ENCODE assay signal across 12 cellular contexts in the genomic region with DNA sequence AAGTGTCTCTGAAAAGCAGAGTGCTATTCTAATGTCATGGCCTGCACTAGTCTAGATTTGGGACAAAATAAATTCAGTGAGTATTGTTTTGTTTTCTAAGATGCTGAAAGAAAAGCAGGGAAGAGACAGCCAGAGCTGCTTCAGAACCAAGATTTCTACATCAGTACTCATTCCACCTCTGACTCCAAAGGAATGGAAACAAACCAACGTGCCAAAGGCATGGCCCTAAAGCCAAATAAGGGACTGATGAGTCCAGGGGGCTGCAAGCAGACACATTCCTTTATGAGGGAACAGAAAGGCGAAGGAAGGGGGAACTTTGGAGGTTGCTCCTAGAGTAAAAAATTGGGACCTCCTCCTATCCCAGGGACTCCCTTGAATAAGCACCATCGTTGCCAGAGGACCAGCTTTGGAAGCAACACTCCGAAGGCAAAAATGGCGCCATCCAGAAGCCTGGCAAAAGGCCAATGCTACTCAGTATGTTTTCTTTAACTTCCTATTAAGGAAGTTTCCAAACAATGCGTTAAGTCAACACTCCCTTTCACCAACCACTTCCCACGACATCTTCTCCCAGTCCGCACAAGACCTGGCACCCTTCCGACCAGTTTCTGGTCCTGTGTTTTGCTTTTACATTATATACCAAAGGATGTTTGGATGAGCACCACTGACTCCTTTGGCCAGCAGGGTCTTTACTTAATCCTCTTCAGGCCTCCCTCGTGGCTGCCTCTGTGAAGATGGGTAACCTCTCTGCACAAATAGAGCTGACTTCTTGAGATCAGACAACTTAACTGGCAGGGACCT. TPM values are rescaled to one million over a fixed set of nuclear protein-coding genes. Genes with fewer than 3 reads are reported as not detected.
DNase-seq lines count a peak whose midpoint lies in the region; ATAC-seq and TF ChIP-seq lines count a peak whose summit lies in the region.
"Had no signal": no experiment of that assay in that cellular context is flagged by ENCODE, and none has a peak within 500 bp of the region (broad histone marks: within the 10 kb centered on the region; RNA-seq: fewer than 3 reads in every experiment).

No MANE protein-coding gene starts in this region.

- H3K9me3 ChIP-seq in testis = no peaks in the 10 kb centered on the region
- H3K9me3 ChIP-seq: BLaER1, thoracic aorta had no signal

- 58 to 67% methylated on average over 10 of the region's 10 CpGs for WGBS in testis, 2 donors

- peaks cover 65% of the 10 kb centered on the region for H3K36me3 Mint-ChIP-seq in activated CD8-positive, alpha-beta T cell treated with anti-CD3 and anti-CD28 coated beads, Interleukin-2, amount 10 ng/mL, durations not matched to agents 7 days and 5 days (ENCODE audit: low read depth)

- H3K27ac Mint-ChIP-seq in activated CD8-positive, alpha-beta T cell treated with anti-CD3 and anti-CD28 coated beads, Interleukin-2, amount 10 ng/mL, durations not matched to agents 7 days and 5 days = peak overlapping the region; percentile 77

- H3K27ac ChIP-seq in testis = peak overlapping the region in 1 of 2 donors; percentile 19
- H3K27ac ChIP-seq: BLaER1, thoracic aorta had no signal

- H3K27me3 ChIP-seq in testis = no peaks in the 10 kb centered on the region
- H3K27me3 ChIP-seq: BLaER1 had no signal

- peak overlapping the region; percentile 43 for H3K4me3 Mint-ChIP-seq in activated CD8-positive, alpha-beta T cell treated with anti-CD3 and anti-CD28 coated beads, Interleukin-2, amount 10 ng/mL, durations not matched to agents 7 days and 5 days

- no peak for TF ChIP-seq POLR2A in testis (IDR thresholded peaks at IDR 0.05)

- H3K27me3 Mint-ChIP-seq in activated CD8-positive, alpha-beta T cell treated with anti-CD3 and anti-CD28 coated beads, Interleukin-2, amount 10 ng/mL, durations not matched to agents 7 days and 5 days (ENCODE audit: low read depth) = no peaks in the 10 kb centered on the region

- peaks cover 5% of the 10 kb centered on the region for H3K4me1 ChIP-seq in testis

- ATAC-seq in activated CD8-positive, alpha-beta T cell treated with anti-CD3 and anti-CD28 coated beads, Interleukin-2, amount 10 ng/mL, durations not matched to agents 7 days and 5 days = peak; percentile 42
- ATAC-seq in SK-N-SH treated with all-trans-retinoic acid at 6 μM for 48 hours (no peak), HG03139 (IDR thresholded peaks at IDR 0.05; ENCODE audit: unreplicated experiment) (no peak), GM18907 (IDR thresholded peaks at IDR 0.05; ENCODE audit: unreplicated experiment) (no peak)

- H3K36me3 ChIP-seq in testis (ENCODE audit: low read depth, missing control alignments) = no peaks in the 10 kb centered on the region
- H3K36me3 ChIP-seq: BLaER1, thoracic aorta had no signal

- DNase-seq in activated naive CD4-positive, alpha-beta T cell treated with Interleukin-2 at 50 U/mL for 16 hours = peak; percentile 40
- DNase-seq in activated naive CD4-positive, alpha-beta T cell treated with anti-CD3 and anti-CD28 coated beads, Interleukin-2, amount 50 U/mL, for 16 hours = no peak
- DNase-seq in activated CD8-positive, alpha-beta T cell treated with anti-CD3 and anti-CD28 coated beads, Interleukin-2, amount 10 ng/mL, durations not matched to agents 7 days and 5 days = peak; percentile 42
- peak; percentile 40 for DNase-seq in fibroblast of peridontal ligament (ENCODE audit: extremely low read depth)
- peak; percentile 25 for DNase-seq in testis
- DNase-seq: cortex of kidney, islet precursor cell had no signal

- POLR2A ChIA-PET in activated CD8-positive, alpha-beta T cell treated with anti-CD3 and anti-CD28 coated beads, Interleukin-2, amount 10 ng/mL, durations not matched to agents 7 days and 5 days (lab: Charles Lee) = interaction anchor here (1.0 kb wide), 1 partner anchor 26 kb away, joined by 3 read pairs; no protein-coding TSS in a partner anchor

- TF ChIP-seq CTCF in testis (IDR thresholded peaks at IDR 0.05) = no peak

- H3K9me3 Mint-ChIP-seq in activated CD8-positive, alpha-beta T cell treated with anti-CD3 and anti-CD28 coated beads, Interleukin-2, amount 10 ng/mL, durations not matched to agents 7 days and 5 days (ENCODE audit: insufficient read depth) = no peaks in the 10 kb centered on the region

- no peak overlapping the region for H3K4me3 ChIP-seq in testis
- H3K4me3 ChIP-seq: BLaER1, thoracic aorta had no signal

- CTCF ChIA-PET in activated CD8-positive, alpha-beta T cell treated with anti-CD3 and anti-CD28 coated beads, Interleukin-2, amount 10 ng/mL, durations not matched to agents 7 days and 5 days (lab: Charles Lee) = no interaction called here

- H3K4me1 Mint-ChIP-seq in activated CD8-positive, alpha-beta T cell treated with anti-CD3 and anti-CD28 coated beads, Interleukin-2, amount 10 ng/mL, durations not matched to agents 7 days and 5 days (ENCODE audit: low read depth) = peaks cover 100% of the 10 kb centered on the region

- intact Hi-C loops in testis (cut with DNase I; ENCODE audit: low total_unique reads) = no loop called here

TF ChIP-seq in SK-N-SH treated with all-trans-retinoic acid at 6 μM for 48 hours, 23 proteins besides CTCF, POLR2A, EP300 and RAD21 (continues in another document):
- TF ChIP-seq, protein P1, sequence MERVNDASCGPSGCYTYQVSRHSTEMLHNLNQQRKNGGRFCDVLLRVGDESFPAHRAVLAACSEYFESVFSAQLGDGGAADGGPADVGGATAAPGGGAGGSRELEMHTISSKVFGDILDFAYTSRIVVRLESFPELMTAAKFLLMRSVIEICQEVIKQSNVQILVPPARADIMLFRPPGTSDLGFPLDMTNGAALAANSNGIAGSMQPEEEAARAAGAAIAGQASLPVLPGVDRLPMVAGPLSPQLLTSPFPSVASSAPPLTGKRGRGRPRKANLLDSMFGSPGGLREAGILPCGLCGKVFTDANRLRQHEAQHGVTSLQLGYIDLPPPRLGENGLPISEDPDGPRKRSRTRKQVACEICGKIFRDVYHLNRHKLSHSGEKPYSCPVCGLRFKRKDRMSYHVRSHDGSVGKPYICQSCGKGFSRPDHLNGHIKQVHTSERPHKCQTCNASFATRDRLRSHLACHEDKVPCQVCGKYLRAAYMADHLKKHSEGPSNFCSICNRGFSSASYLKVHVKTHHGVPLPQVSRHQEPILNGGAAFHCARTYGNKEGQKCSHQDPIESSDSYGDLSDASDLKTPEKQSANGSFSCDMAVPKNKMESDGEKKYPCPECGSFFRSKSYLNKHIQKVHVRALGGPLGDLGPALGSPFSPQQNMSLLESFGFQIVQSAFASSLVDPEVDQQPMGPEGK (CRISPR knock-in tag; IDR thresholded peaks at IDR 0.05; ENCODE audit: borderline replicate concordance) = no peak
- TF ChIP-seq ARNTL (CRISPR knock-in tag; IDR thresholded peaks at IDR 0.05; ENCODE audit: borderline replicate concordance, low read depth) (no peak), GLIS3 (CRISPR knock-in tag; IDR thresholded peaks at IDR 0.05) (no peak), ZC3H10 (CRISPR knock-in tag; IDR thresholded peaks at IDR 0.05) (no peak), BACH2 (CRISPR knock-in tag; IDR thresholded peaks at IDR 0.05; ENCODE audit: borderline replicate concordance) (no peak), CSDC2 (CRISPR knock-in tag; IDR thresholded peaks at IDR 0.05) (no peak), PPARA (CRISPR knock-in tag; IDR thresholded peaks at IDR 0.05; ENCODE audit: borderline replicate concordance) (no peak), TOX (CRISPR knock-in tag; IDR thresholded peaks at IDR 0.05; ENCODE audit: borderline replicate concordance) (no peak), SNAI2 (CRISPR knock-in tag; IDR thresholded peaks at IDR 0.05) (no peak), ZFP3 (CRISPR knock-in tag; IDR thresholded peaks at IDR 0.05) (no peak), RARB (CRISPR knock-in tag; IDR thresholded peaks at IDR 0.05) (no peak), ZFP30 (CRISPR knock-in tag; IDR thresholded peaks at IDR 0.05) (no peak), ZNF565 (CRISPR knock-in tag; conservative IDR thresholded peaks at IDR 0.05; ENCODE audit: low read depth) (no peak)
- TF ChIP-seq, protein P2, sequence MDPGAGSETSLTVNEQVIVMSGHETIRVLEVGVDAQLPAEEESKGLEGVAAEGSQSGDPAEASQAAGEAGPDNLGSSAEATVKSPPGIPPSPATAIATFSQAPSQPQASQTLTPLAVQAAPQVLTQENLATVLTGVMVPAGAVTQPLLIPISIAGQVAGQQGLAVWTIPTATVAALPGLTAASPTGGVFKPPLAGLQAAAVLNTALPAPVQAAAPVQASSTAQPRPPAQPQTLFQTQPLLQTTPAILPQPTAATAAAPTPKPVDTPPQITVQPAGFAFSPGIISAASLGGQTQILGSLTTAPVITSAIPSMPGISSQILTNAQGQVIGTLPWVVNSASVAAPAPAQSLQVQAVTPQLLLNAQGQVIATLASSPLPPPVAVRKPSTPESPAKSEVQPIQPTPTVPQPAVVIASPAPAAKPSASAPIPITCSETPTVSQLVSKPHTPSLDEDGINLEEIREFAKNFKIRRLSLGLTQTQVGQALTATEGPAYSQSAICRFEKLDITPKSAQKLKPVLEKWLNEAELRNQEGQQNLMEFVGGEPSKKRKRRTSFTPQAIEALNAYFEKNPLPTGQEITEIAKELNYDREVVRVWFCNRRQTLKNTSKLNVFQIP (CRISPR knock-in tag; IDR thresholded peaks at IDR 0.05; ENCODE audit: borderline replicate concordance, low read depth) = no peak
- TF ChIP-seq, protein P3, sequence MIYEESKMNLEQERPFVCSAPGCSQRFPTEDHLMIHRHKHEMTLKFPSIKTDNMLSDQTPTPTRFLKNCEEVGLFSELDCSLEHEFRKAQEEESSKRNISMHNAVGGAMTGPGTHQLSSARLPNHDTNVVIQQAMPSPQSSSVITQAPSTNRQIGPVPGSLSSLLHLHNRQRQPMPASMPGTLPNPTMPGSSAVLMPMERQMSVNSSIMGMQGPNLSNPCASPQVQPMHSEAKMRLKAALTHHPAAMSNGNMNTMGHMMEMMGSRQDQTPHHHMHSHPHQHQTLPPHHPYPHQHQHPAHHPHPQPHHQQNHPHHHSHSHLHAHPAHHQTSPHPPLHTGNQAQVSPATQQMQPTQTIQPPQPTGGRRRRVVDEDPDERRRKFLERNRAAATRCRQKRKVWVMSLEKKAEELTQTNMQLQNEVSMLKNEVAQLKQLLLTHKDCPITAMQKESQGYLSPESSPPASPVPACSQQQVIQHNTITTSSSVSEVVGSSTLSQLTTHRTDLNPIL (CRISPR knock-in tag; IDR thresholded peaks at IDR 0.05; ENCODE audit: low read depth) = no peak

RNA-seq across cellular contexts. Expression of a gene that starts 31.6 kb away (rescaled TPM):
- 10 to 100 TPM; 77.7 to 80.6 TPM for total RNA-seq in activated CD8-positive, alpha-beta T cell treated with anti-CD3 and anti-CD28 coated beads, Interleukin-2, amount 10 ng/mL, durations not matched to agents 7 days and 5 days
- 1 to 10 TPM; 4.5 to 4.9 TPM for total RNA-seq in testis
- 3.1 TPM for polyA plus RNA-seq in testis (ENCODE audit: insufficient read depth, low read depth, low replicate concordance)

Comparison
In these comparisons a context has a peak if more than half of its experiments do, and no peak if none do; other contexts are left out.
1. RNA of a gene that starts 31.6 kb away (total RNA-seq): 77.7 to 80.6 TPM in activated CD8-positive, alpha-beta T cell treated with anti-CD3 and anti-CD28 coated beads, Interleukin-2, amount 10 ng/mL, durations not matched to agents 7 days and 5 days; 4.5 to 4.9 TPM in testis; every median in the first group is over 10 times any median in the second.